9 cellular contexts compared by ENCODE assay signal in the genomic region with DNA sequence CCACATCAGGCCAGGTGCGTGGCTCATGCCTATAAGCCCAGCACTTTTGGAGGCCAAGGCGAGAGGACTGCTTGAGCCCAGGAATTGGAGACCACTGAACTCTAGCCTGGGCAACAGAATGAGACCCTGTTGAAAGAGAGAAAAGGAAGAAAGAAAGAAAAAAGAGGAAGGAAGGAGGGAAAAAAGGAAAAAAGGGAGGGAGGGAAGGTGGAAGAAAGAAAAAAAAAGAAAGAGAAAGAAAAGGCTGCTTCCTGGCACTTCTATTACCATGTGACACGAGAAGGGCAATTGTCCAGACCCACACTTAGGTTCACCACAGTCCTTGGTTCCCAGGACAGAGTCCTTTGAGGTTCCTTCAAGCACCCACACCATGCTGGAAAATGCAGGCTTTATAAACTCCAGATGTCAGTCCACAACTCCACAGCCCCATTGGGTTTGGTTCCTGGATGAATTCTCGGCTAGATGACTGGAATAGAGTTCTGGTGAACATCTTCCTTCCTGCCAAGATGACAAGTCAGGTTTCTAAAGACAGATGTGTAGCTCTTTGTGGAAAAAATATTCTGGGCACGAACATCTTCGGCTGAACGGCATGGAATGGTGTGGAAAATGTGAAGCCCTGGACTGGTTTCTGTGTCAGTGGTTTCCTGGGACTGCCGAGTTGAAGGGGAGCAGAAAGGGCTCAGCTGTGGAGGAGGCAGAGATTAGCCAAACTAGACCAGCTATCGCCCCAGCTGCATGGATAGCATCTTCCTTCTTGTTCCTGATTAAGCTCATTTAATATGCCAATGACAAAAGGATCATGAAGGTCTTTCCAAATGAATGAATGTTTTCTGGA. TPM values are rescaled to one million over a fixed set of nuclear protein-coding genes. Genes with fewer than 3 reads are reported as not detected.
DNase-seq lines count a peak whose midpoint lies in the region; ATAC-seq and TF ChIP-seq lines count a peak whose summit lies in the region.
"Had no signal": no experiment of that assay in that cellular context is flagged by ENCODE, and none has a peak within 500 bp of the region (broad histone marks: within the 10 kb centered on the region; RNA-seq: fewer than 3 reads in every experiment).

No MANE protein-coding gene starts in this region.

- H3K4ac ChIP-seq in trophoblast cell (ENCODE audit: low read depth, low read length): no peak overlapping the region

- H2BK12ac ChIP-seq in trophoblast cell (ENCODE audit: low read length): no peak overlapping the region

- H3K79me2 ChIP-seq in trophoblast cell (ENCODE audit: control insufficient read depth, insufficient read depth, low read length, poor library complexity): no peaks in the 10 kb centered on the region

- H3K4me1 ChIP-seq in rectal smooth muscle tissue (ENCODE audit: control insufficient read depth, insufficient read depth, low read length): peaks cover 2% of the 10 kb centered on the region
- H3K4me1 ChIP-seq in trophoblast cell (ENCODE audit: control insufficient read depth in 1 of 2, insufficient read depth in 2 of 2, low read length in 2 of 2): peaks cover 0 to 2% of the 10 kb centered on the region in 2 experiments

- H3K9me3 ChIP-seq in trophoblast cell (ENCODE audit: insufficient read depth, low read depth, low read length): no peaks in the 10 kb centered on the region
- H3K9me3 ChIP-seq: upper lobe of left lung had no signal

- H3K27ac ChIP-seq in coronary artery (peak overlapping the region in 1 of 2 donors; percentile 58), rectal smooth muscle tissue (ENCODE audit: low read depth, low read length) (peak overlapping the region; percentile 57), trophoblast cell (ENCODE audit: low read depth, low read length) (no peak overlapping the region)
- H3K27ac ChIP-seq: upper lobe of left lung had no signal

- no CpG with 5 or more reads among the region's 9 CpGs for whole genome bisulfite sequencing in trophoblast cell (ENCODE audit: extremely low coverage, insufficient coverage, insufficient read length)

- no peak overlapping the region for H2BK120ac ChIP-seq in trophoblast cell (ENCODE audit: insufficient read depth, low read length, poor library complexity)

- peaks cover 1% of the 10 kb centered on the region for H3K79me1 ChIP-seq in trophoblast cell (ENCODE audit: low read length)

- no peak overlapping the region for H2BK5ac ChIP-seq in trophoblast cell (ENCODE audit: low read depth, low read length, poor library complexity)

- DNase-seq in coronary artery (ENCODE audit: low spot score) (no peak), mesenteric fat pad (ENCODE audit: low spot score) (no peak), trophoblast cell (no peak), NCI-H1092 treated with DMSO at 0.1 percent for 48 hours (lab: John Stamatoyannopoulos, UW) (no peak)
- DNase-seq in activated CD4-positive, alpha-beta T cell treated with anti-CD3 and anti-CD28 coated beads, Interleukin-2, amount 50 U/mL, for 4 hours: no peak

- TF ChIP-seq CTCF in coronary artery (IDR thresholded peaks at IDR 0.05): no peak

- no peak overlapping the region for H4K12ac ChIP-seq in trophoblast cell (ENCODE audit: low read depth, low read length)

- no peak overlapping the region for H3K14ac ChIP-seq in trophoblast cell (ENCODE audit: low read length)

- H3K27me3 ChIP-seq in rectal smooth muscle tissue (ENCODE audit: control insufficient read depth, insufficient read depth, low read length): no peaks in the 10 kb centered on the region
- H3K27me3 ChIP-seq in trophoblast cell (ENCODE audit: insufficient read depth, low read length): no peaks in the 10 kb centered on the region
- H3K27me3 ChIP-seq: upper lobe of left lung had no signal

- no peak overlapping the region for H4K91ac ChIP-seq in trophoblast cell (ENCODE audit: low read depth, low read length)

- H2AFZ ChIP-seq in trophoblast cell (ENCODE audit: insufficient read depth, low read length, poor library complexity): no peak overlapping the region

- H3K4me3 ChIP-seq in coronary artery (peak overlapping the region; percentile 47), rectal smooth muscle tissue (ENCODE audit: low read length) (no peak overlapping the region), trophoblast cell (ENCODE audit: low read depth, low read length) (no peak overlapping the region)
- H3K4me3 ChIP-seq: upper lobe of left lung had no signal

- no peak overlapping the region for H3K18ac ChIP-seq in trophoblast cell (ENCODE audit: low read length)

- no peak overlapping the region for H3K4me2 ChIP-seq in trophoblast cell (ENCODE audit: low read length)

- H3K36me3 ChIP-seq in rectal smooth muscle tissue (ENCODE audit: control insufficient read depth, insufficient read depth, low read length): no peaks in the 10 kb centered on the region
- H3K36me3 ChIP-seq in trophoblast cell (ENCODE audit: control insufficient read depth in 1 of 2, insufficient read depth in 2 of 2, low read length in 2 of 2): no peaks in the 10 kb centered on the region
- H3K36me3 ChIP-seq: upper lobe of left lung had no signal

- H2AK5ac ChIP-seq in trophoblast cell (ENCODE audit: low read length): no peak overlapping the region

- H3K9ac ChIP-seq in rectal smooth muscle tissue (ENCODE audit: low read length) (no peak overlapping the region), trophoblast cell (ENCODE audit: low read length) (no peak overlapping the region)

- ATAC-seq in GM19025 (IDR thresholded peaks at IDR 0.05; ENCODE audit: low read depth, unreplicated experiment) (peak; percentile 6), HG03135 (IDR thresholded peaks at IDR 0.05; ENCODE audit: unreplicated experiment) (peak; percentile 16)

- no peak overlapping the region for H4K8ac ChIP-seq in trophoblast cell (ENCODE audit: low read depth, low read length)

- no peak overlapping the region for H3K23ac ChIP-seq in trophoblast cell (ENCODE audit: low read length)

RNA-seq across cellular contexts. Expression of a gene that starts 32.5 kb away (rescaled TPM):
- total RNA-seq in mesenteric fat pad: 35.4 TPM
- 0.22 and 0.33 TPM in 2 replicates for polyA plus RNA-seq in trophoblast cell (2013)
